14 cellular contexts compared by ENCODE assay signal in the genomic region with DNA sequence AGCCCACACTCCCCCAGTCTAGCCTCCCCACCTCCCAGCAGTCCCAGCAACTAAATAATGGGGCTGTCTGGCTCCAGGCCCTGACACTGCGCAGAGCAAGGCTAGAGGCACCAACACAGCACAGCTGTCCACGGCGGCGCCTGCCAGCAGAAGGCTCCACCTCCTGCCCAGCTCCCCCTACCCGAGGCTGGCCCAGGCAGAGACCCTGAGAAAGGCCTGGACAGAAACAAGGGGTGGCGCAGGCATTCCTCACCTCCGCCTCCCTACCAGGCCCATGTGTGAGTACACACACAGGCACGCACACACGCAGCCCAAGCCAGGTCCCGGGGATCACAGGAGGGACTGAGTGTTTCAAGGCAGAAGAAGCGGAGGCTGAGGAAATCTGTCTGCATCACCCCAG. TPM values are rescaled to one million over a fixed set of nuclear protein-coding genes. Genes with fewer than 3 reads are reported as not detected.
DNase-seq lines count a peak whose midpoint lies in the region; ATAC-seq and TF ChIP-seq lines count a peak whose summit lies in the region.
"Had no signal": no experiment of that assay in that cellular context is flagged by ENCODE, and none has a peak within 500 bp of the region (broad histone marks: within the 10 kb centered on the region; RNA-seq: fewer than 3 reads in every experiment).

No MANE protein-coding gene starts in this region.

- no peaks in the 10 kb centered on the region for H3K27me3 ChIP-seq in right cardiac atrium (ENCODE audit: control insufficient read depth, insufficient read depth)
- no peaks in the 10 kb centered on the region for H3K27me3 ChIP-seq in aorta (ENCODE audit: control insufficient read depth in 1 of 2, insufficient read depth in 2 of 2, low read length in 1 of 2)

- WGBS in right cardiac atrium, result 44% methylated on average over 11 of the region's 11 CpGs
- 55 to 70% methylated on average over 11 of the region's 11 CpGs for WGBS in aorta, 2 donors

- peaks cover 7% of the 10 kb centered on the region for H3K4me1 ChIP-seq in right cardiac atrium (ENCODE audit: control insufficient read depth, insufficient read depth, low read length)
- peaks cover 0 to 4% of the 10 kb centered on the region in 2 donors for H3K4me1 ChIP-seq in aorta (ENCODE audit: control insufficient read depth in 1 of 2, insufficient read depth in 2 of 2, low read length in 2 of 2)

- intact Hi-C loops in right cardiac atrium (cut with DNase I) (no loop called here), aorta (cut with DNase I) (no loop called here)

- H3K27ac Mint-ChIP-seq in T-helper 17 cell (peak overlapping the region; percentile 29), WTC11 (no peak overlapping the region)
- H3K27ac Mint-ChIP-seq in naive thymus-derived CD8-positive, alpha-beta T cell, result peak overlapping the region in 2 of 10 donors; percentile 15 to 27
- H3K27ac Mint-ChIP-seq: dendritic cell treated with granulocyte-macrophage colony-stimulating factor and Interleukin-4, amounts not matched to agents 40 ng/mL and 50 ng/mL, for 4 days had no signal

- CTCF ChIA-PET in WTC11 (lab: Charles Lee), result interaction anchor here (6.0 kb wide), 1 partner anchor 9 kb away, joined by 36 read pairs; no protein-coding TSS in a partner anchor

- H3K4me1 Mint-ChIP-seq in T-helper 17 cell (peaks cover 43% of the 10 kb centered on the region), WTC11 (peaks cover 55% of the 10 kb centered on the region)
- peaks cover 23 to 65% (median 39%) of the 10 kb centered on the region in 4 donors for H3K4me1 Mint-ChIP-seq in naive thymus-derived CD8-positive, alpha-beta T cell

- H3K4me3 ChIP-seq in right cardiac atrium (ENCODE audit: low read length) (no peak overlapping the region), aorta (ENCODE audit: low read length in 2 of 2) (no peak overlapping the region)
- H3K4me3 ChIP-seq: SJSA1 had no signal

- peak overlapping the region; percentile 53 for H3K27ac ChIP-seq in right cardiac atrium (ENCODE audit: low read length)
- H3K27ac ChIP-seq in aorta (ENCODE audit: low read depth in 1 of 2, low read length in 2 of 2), result no peak overlapping the region
- H3K27ac ChIP-seq: SJSA1 had no signal

- H3K36me3 Mint-ChIP-seq in T-helper 17 cell (ENCODE audit: low read depth), result peaks cover 2% of the 10 kb centered on the region
- H3K36me3 Mint-ChIP-seq in WTC11, result no peaks in the 10 kb centered on the region
- no peaks in the 10 kb centered on the region for H3K36me3 Mint-ChIP-seq in naive thymus-derived CD8-positive, alpha-beta T cell

- no peak for TF ChIP-seq CTCF in WTC11 (IDR thresholded peaks at IDR 0.05)

- H3K4me3 Mint-ChIP-seq in T-helper 17 cell (no peak overlapping the region), WTC11 (no peak overlapping the region)
- no peak overlapping the region for H3K4me3 Mint-ChIP-seq in naive thymus-derived CD8-positive, alpha-beta T cell
- H3K4me3 Mint-ChIP-seq: dendritic cell treated with granulocyte-macrophage colony-stimulating factor and Interleukin-4, amounts not matched to agents 40 ng/mL and 50 ng/mL, for 4 days had no signal

- H3K9me3 ChIP-seq in T-helper 17 cell (ENCODE audit: control insufficient read depth, low read length, poor library complexity, severe bottlenecking), result no peaks in the 10 kb centered on the region
- H3K9me3 ChIP-seq in right cardiac atrium (ENCODE audit: control insufficient read depth, low read length), result no peaks in the 10 kb centered on the region
- H3K9me3 ChIP-seq in aorta (ENCODE audit: control insufficient read depth, low read length), result no peaks in the 10 kb centered on the region

- H3K9me3 Mint-ChIP-seq in WTC11, result no peaks in the 10 kb centered on the region
- no peaks in the 10 kb centered on the region for H3K9me3 Mint-ChIP-seq in naive thymus-derived CD8-positive, alpha-beta T cell
- H3K9me3 Mint-ChIP-seq: CD4-positive, alpha-beta T cell; dendritic cell treated with granulocyte-macrophage colony-stimulating factor and Interleukin-4, amounts not matched to agents 40 ng/mL and 50 ng/mL, for 4 days had no signal

- ATAC-seq in T-helper 17 cell, result no peak
- ATAC-seq in right cardiac atrium, result peak; percentile 65 to 69
- no peak for ATAC-seq in aorta (ENCODE audit: low FRiP score)
- ATAC-seq in WTC11, result no peak
- no peak for ATAC-seq in naive thymus-derived CD8-positive, alpha-beta T cell

- POLR2A ChIA-PET in WTC11 (lab: Charles Lee), result no interaction called here
- POLR2A ChIA-PET in naive thymus-derived CD8-positive, alpha-beta T cell (lab: Charles Lee), result interaction anchor here (1.2 to 1.9 kb wide), 2 partner anchors 10 to 47 kb away, joined by 3 to 8 read pairs; no protein-coding TSS in a partner anchor

- H3K27me3 Mint-ChIP-seq in T-helper 17 cell, result peaks cover 5% of the 10 kb centered on the region
- peaks cover 20% of the 10 kb centered on the region for H3K27me3 Mint-ChIP-seq in WTC11 (ENCODE audit: low read depth)
- peaks cover 3 to 13% (median 8%) of the 10 kb centered on the region in 5 donors for H3K27me3 Mint-ChIP-seq in naive thymus-derived CD8-positive, alpha-beta T cell

- H3K36me3 ChIP-seq in aorta (ENCODE audit: control insufficient read depth in 1 of 2, insufficient read depth in 2 of 2, low read length in 1 of 2), result no peaks in the 10 kb centered on the region
- H3K36me3 ChIP-seq: SJSA1 had no signal

- DNase-seq in NCI-H1092 treated with DMSO at 0.1 percent for 48 hours (lab: John Stamatoyannopoulos, UW) (peak; percentile 89), T-helper 17 cell (no peak), right cardiac atrium (peak; percentile 69 to 91 (median 91)), pons (ENCODE audit: low spot score) (peak; percentile 80), dedifferentiated amniotic fluid mesenchymal stem cell (ENCODE audit: extremely low spot score) (no peak), aorta (no peak), WTC11 (ENCODE audit: low spot score) (no peak)
- no peak for DNase-seq in naive thymus-derived CD8-positive, alpha-beta T cell
- DNase-seq: activated CD4-positive, alpha-beta T cell treated with anti-CD3 and anti-CD28 coated beads for 4 hours; CD4-positive, alpha-beta T cell; NCI-H187 treated with DMSO at 0.1 percent for 48 hours had no signal

TF ChIP-seq in WTC11, 78 proteins besides CTCF, POLR2A, EP300 and RAD21 (continues in another document):
- TF ChIP-seq CDX4 (CRISPR knock-in tag; IDR thresholded peaks at IDR 0.05; ENCODE audit: borderline replicate concordance), result no peak
- no peak for TF ChIP-seq IRF1 (CRISPR knock-in tag; IDR thresholded peaks at IDR 0.05)
- TF ChIP-seq RORB (CRISPR knock-in tag; IDR thresholded peaks at IDR 0.05), result no peak
- no peak for TF ChIP-seq ATF3 (CRISPR knock-in tag; conservative IDR thresholded peaks at IDR 0.05)

RNA-seq across cellular contexts. Expression of gene KCNH2, which starts 6.0 kb away (rescaled TPM):
- total RNA-seq in T-helper 17 cell (1 to 10 TPM; 2.2 to 5.6 TPM), right cardiac atrium (100 to 1,000 TPM; 113 to 163 (median 126) TPM), aorta (1 to 10 TPM in 1 of 2 donors, under 1 TPM in 1; 0.65 to 2.4 TPM), WTC11 (2021) (13.9 to 16.2 TPM (median 14.6 TPM) in 3 replicates)
- polyA plus RNA-seq in right cardiac atrium (132 TPM), aorta (under 1 TPM; 0.23 to 0.63 TPM)
- total RNA-seq in naive thymus-derived CD8-positive, alpha-beta T cell, result 1 to 10 TPM; 1.3 to 1.6 TPM
- polyA plus RNA-seq in naive thymus-derived CD8-positive, alpha-beta T cell, result 1 to 10 TPM in 2 of 3 donors, under 1 TPM in 1; 0.45 to 2.5 (median 1.5) TPM
- total RNA-seq: osteoblast, SJSA1 had no signal

RNA-seq across cellular contexts. Expression of gene NOS3, which starts 18.7 kb away (rescaled TPM):
- 1 to 10 TPM; 9.4 to 9.6 TPM for total RNA-seq in T-helper 17 cell
- total RNA-seq in right cardiac atrium, result 10 to 100 TPM; 20.5 to 80.4 (median 24.7) TPM
- polyA plus RNA-seq in right cardiac atrium, result 13.5 TPM
- 10 to 100 TPM; 28.1 to 32.4 TPM for total RNA-seq in aorta
- polyA plus RNA-seq in aorta, result 10 to 100 TPM in 1 of 2 donors, under 1 TPM in 1; 0.63 to 17.3 TPM
- total RNA-seq in WTC11 (2021), result 5.7 to 7.0 TPM (median 6.6 TPM) in 3 replicates
- 1 to 10 TPM; 1.7 to 1.8 TPM for total RNA-seq in naive thymus-derived CD8-positive, alpha-beta T cell
- 1 to 10 TPM; 1.4 to 3.3 (median 2.0) TPM for polyA plus RNA-seq in naive thymus-derived CD8-positive, alpha-beta T cell
- total RNA-seq: osteoblast, SJSA1 had no signal

RNA-seq across cellular contexts. Expression of gene ATG9B, which starts 52.2 kb away (rescaled TPM):
- total RNA-seq in T-helper 17 cell (10 to 100 TPM in 1 of 2 donors, 1 to 10 TPM in 1; 5.3 to 12.2 TPM), right cardiac atrium (under 1 TPM in 2 of 4 donors, not detected in 2; 0.18 to 0.23 TPM), aorta (under 1 TPM in 1 of 2 donors, not detected in 1; 0.12 TPM), WTC11 (2021) (2.4 to 3.8 TPM (median 2.4 TPM) in 3 replicates)
- polyA plus RNA-seq in right cardiac atrium (0.43 TPM), aorta (not detected)
- 10 to 100 TPM; 34.6 to 42.2 TPM for total RNA-seq in naive thymus-derived CD8-positive, alpha-beta T cell
- 10 to 100 TPM in 2 of 3 donors, 1 to 10 TPM in 1; 9.2 to 39.1 (median 24.7) TPM for polyA plus RNA-seq in naive thymus-derived CD8-positive, alpha-beta T cell
- total RNA-seq: osteoblast, SJSA1 had no signal

RNA-seq across cellular contexts. Expression of gene ABCB8, which starts 56.2 kb away (rescaled TPM):
- total RNA-seq in T-helper 17 cell (10 to 100 TPM; 47.7 to 60.1 TPM), right cardiac atrium (10 to 100 TPM; 20.9 to 24.5 (median 23.4) TPM), aorta (10 to 100 TPM; 18.7 to 30.8 TPM), WTC11 (2021) (27.9 to 35.9 TPM (median 28.4 TPM) in 3 replicates)
- polyA plus RNA-seq in right cardiac atrium (19.6 TPM), aorta (10 to 100 TPM in 1 of 2 donors, 1 to 10 TPM in 1; 5.5 to 39.7 TPM)
- total RNA-seq in naive thymus-derived CD8-positive, alpha-beta T cell, result 10 to 100 TPM; 71.3 to 74.7 TPM
- polyA plus RNA-seq in naive thymus-derived CD8-positive, alpha-beta T cell, result 10 to 100 TPM; 17.1 to 18.4 (median 17.4) TPM

Comparison
In these comparisons a context has a peak if more than half of its experiments do, and no peak if none do; other contexts are left out.
1. DNase-seq: peak in NCI-H1092 treated with DMSO at 0.1 percent for 48 hours (single experiment), right cardiac atrium (3 of 3) and pons (single experiment); none in T-helper 17 cell (0 of 3), dedifferentiated amniotic fluid mesenchymal stem cell (single experiment), aorta (0 of 2), WTC11 (single experiment) and naive thymus-derived CD8-positive, alpha-beta T cell (0 of 10).
2. ATAC-seq: peak in right cardiac atrium (2 of 2); none in T-helper 17 cell (single experiment), aorta (single experiment), WTC11 (single experiment) and naive thymus-derived CD8-positive, alpha-beta T cell (0 of 2).